Comparison of ENCODE assay signal across 9 cellular contexts in the genomic region with DNA sequence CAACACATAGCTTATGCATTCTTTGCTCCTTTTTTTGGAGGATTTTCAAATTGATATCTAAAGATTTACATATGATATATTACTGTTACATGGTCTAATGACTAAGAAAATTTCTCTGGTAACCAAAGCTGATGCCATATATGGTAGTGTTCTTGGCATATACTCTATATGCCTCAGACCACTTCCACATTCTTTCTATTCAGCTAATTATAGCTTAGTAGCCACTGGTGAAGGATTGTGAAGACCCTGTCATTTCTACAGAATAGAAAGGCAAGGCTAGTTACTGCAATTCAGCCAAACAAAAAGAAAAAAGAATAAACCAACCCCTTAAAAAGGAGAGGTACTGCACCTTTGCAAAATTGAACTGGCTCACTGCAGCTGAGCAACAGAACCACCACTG. TPM values are rescaled to one million over a fixed set of nuclear protein-coding genes. Genes with fewer than 3 reads are reported as not detected.
DNase-seq lines count a peak whose midpoint lies in the region; ATAC-seq and TF ChIP-seq lines count a peak whose summit lies in the region.
"Had no signal": no experiment of that assay in that cellular context is flagged by ENCODE, and none has a peak within 500 bp of the region (broad histone marks: within the 10 kb centered on the region; RNA-seq: fewer than 3 reads in every experiment).

No MANE protein-coding gene starts in this region.

- H3K27me3 ChIP-seq in adipocyte (replicated peaks; ENCODE audit: control insufficient read depth, insufficient read depth, low read length) = no peaks in the 10 kb centered on the region

- H3K36me3 Mint-ChIP-seq in IgD-negative memory B cell (peaks cover 3% of the 10 kb centered on the region), mesothelial cell of epicardium (peaks cover 12% of the 10 kb centered on the region)

- H3K9me3 Mint-ChIP-seq in IgD-negative memory B cell = no peaks in the 10 kb centered on the region
- H3K9me3 Mint-ChIP-seq in mesothelial cell of epicardium = no peaks in the 10 kb centered on the region

- peak overlapping the region; percentile 64 for H3K9ac ChIP-seq in adipocyte (ENCODE audit: low read length)

- no peak for ATAC-seq in GM21367 (IDR thresholded peaks at IDR 0.05; ENCODE audit: unreplicated experiment)
- ATAC-seq: naive thymus-derived CD4-positive, alpha-beta T cell had no signal

- TF ChIP-seq CTCF in mesothelial cell of epicardium (IDR thresholded peaks at IDR 0.05; ENCODE audit: unreplicated experiment) = no peak

- H3K36me3 ChIP-seq in adipocyte (ENCODE audit: control insufficient read depth, insufficient read depth, low read length, severe bottlenecking) = peaks cover 6% of the 10 kb centered on the region

- H3K4me3 Mint-ChIP-seq in IgD-negative memory B cell (peak overlapping the region; percentile 6 to 85 (median 67)), mesothelial cell of epicardium (peak overlapping the region; percentile 60)

- H3K4me3 ChIP-seq in adipocyte (ENCODE audit: low read length) = peak overlapping the region; percentile 94

- no peaks in the 10 kb centered on the region for H3K9me3 ChIP-seq in adipocyte (ENCODE audit: control insufficient read depth, low read length)

- H3K4me1 Mint-ChIP-seq in IgD-negative memory B cell (peaks cover 30 to 44% (median 43%) of the 10 kb centered on the region in 3 donors), mesothelial cell of epicardium (peaks cover 55% of the 10 kb centered on the region)

- H3K4me1 ChIP-seq in adipocyte (ENCODE audit: control insufficient read depth, insufficient read depth, low read length) = peaks cover 66% of the 10 kb centered on the region

- DNase-seq in CD1c-positive myeloid dendritic cell (ENCODE audit: extremely low spot score) (peak; percentile 25), adipocyte (ENCODE audit: low read depth) (peak; percentile 65), mesothelial cell of epicardium (ENCODE audit: low spot score in 2 of 2, unreplicated experiment in 2 of 2) (no peak), putamen (ENCODE audit: low spot score) (no peak), germinal center (ENCODE audit: low spot score) (no peak)
- no peak for DNase-seq in central memory CD4-positive, alpha-beta T cell
- DNase-seq: naive thymus-derived CD4-positive, alpha-beta T cell had no signal

- H3K27ac Mint-ChIP-seq in IgD-negative memory B cell (peak overlapping the region in 1 of 3 donors; percentile 91), mesothelial cell of epicardium (peak overlapping the region; percentile 90)

- no peaks in the 10 kb centered on the region for H3K27me3 Mint-ChIP-seq in IgD-negative memory B cell
- H3K27me3 Mint-ChIP-seq in mesothelial cell of epicardium (ENCODE audit: low read depth) = no peaks in the 10 kb centered on the region

RNA-seq across cellular contexts. Expression of a gene that starts 3.7 kb away (rescaled TPM):
- polyA plus RNA-seq in IgD-negative memory B cell = 1.5 TPM
- 33.2 to 33.7 TPM (median 33.5 TPM) in 3 replicates for total RNA-seq in mesothelial cell of epicardium

RNA-seq across cellular contexts. Expression of a gene that starts 33.7 kb away (rescaled TPM):
- polyA plus RNA-seq in IgD-negative memory B cell = 148 TPM
- 150 to 156 TPM (median 156 TPM) in 3 replicates for total RNA-seq in mesothelial cell of epicardium

Comparison
In these comparisons a context has a peak if more than half of its experiments do, and no peak if none do; other contexts are left out.
1. DNase-seq: peak in CD1c-positive myeloid dendritic cell (single experiment) and adipocyte (single experiment); none in mesothelial cell of epicardium (0 of 2), putamen (single experiment), central memory CD4-positive, alpha-beta T cell (single experiment) and germinal center (single experiment).